ENCODE assay signal across 18 cellular contexts in the genomic region with DNA sequence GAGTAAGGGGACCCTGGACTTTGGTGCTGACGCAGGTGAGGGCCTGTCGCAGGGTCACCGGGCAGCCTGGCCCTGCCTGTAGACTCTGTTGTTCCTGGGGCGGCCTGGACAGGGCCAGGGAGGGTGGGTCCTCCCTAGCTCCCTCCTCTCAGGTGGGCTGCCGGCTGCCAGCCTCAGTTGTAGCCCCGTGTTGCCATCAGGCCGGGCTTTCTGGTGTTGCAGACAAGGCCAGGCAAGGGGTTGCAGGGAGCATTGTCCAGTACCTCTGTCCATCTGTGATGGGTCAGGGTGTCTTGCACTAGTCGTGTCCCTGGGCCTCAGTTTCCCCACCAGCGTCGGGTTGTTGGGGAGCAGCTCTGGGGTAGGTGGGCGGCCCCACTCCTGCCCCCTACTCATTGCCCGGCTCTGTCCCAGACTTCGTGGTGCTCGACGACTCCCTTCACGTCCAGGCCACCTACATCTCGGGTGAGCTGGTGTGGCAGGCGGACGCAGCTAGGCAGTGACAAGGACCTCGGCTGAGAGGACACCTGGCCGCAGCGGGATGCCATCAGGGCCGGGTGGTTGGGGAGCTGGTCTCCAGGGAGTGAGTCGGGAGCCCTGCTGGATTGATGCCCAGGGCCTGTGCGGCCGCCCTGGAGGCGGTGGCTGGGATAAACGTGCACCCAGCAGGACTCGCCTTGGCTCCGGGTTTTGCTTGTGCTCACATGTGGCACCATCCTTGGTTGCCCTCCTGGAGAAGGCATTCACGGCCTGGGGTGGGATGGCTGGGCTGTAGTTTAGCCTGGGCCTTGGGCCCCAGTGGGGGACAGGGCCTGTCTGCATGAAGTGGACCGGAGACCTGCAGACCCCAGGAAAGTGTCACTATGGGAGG. TPM values are rescaled to one million over a fixed set of nuclear protein-coding genes. Genes with fewer than 3 reads are reported as not detected.
DNase-seq lines count a peak whose midpoint lies in the region; ATAC-seq, FAIRE-seq and TF ChIP-seq lines count a peak whose summit lies in the region.
"Had no signal": no experiment of that assay in that cellular context is flagged by ENCODE, and none has a peak within 500 bp of the region (broad histone marks: within the 10 kb centered on the region; RNA-seq: fewer than 3 reads in every experiment).

No MANE protein-coding gene starts in this region.

- H3K27ac ChIP-seq in keratinocyte (ENCODE audit: control insufficient read depth, insufficient read depth, low read length): no peak overlapping the region
- H3K27ac ChIP-seq: SJSA1 had no signal

- no peak for FAIRE-seq in keratinocyte (lab: Jason Lieb, UNC)
- FAIRE-seq in urothelium cell line (lab: Jason Lieb, UNC): no peak
- FAIRE-seq: frontal cortex, islet of Langerhans had no signal

- peaks cover under 1% of the 10 kb centered on the region for H4K20me1 ChIP-seq in keratinocyte (ENCODE audit: control insufficient read depth, extremely low read depth, insufficient read depth, low read length)

- dilution Hi-C loops in keratinocyte (cut with MboI; ENCODE audit: extremely low pct_ligation_motif_present, low sequenced_read_pairs): no loop called here

- no peaks in the 10 kb centered on the region for H3K27me3 ChIP-seq in keratinocyte (ENCODE audit: control insufficient read depth, extremely low read depth, insufficient read depth, low read length)
- H3K27me3 ChIP-seq: SJSA1 had no signal

- intact Hi-C loops in activated CD4-positive, alpha-beta T cell treated with anti-CD3 and anti-CD28 coated beads, Interleukin-2, amount 10 ng/mL, durations not matched to agents 24 days and 14 days (cut with micrococcal nuclease): no loop called here
- intact Hi-C loops in activated CD4-positive, alpha-beta T cell treated with anti-CD3 and anti-CD28 coated beads for 36 hours (cut with DNase I, micrococcal nuclease): no loop called here

- CTCF ChIA-PET in activated CD4-positive, alpha-beta T cell treated with anti-CD3 and anti-CD28 coated beads for 36 hours (lab: Charles Lee): interaction anchor here (0.6 kb wide), 2 partner anchors 9 kb away, joined by 3 read pairs; a partner anchor contains a TSS

- no peaks in the 10 kb centered on the region for H3K9me1 ChIP-seq in keratinocyte (ENCODE audit: control insufficient read depth, extremely low read depth, insufficient read depth, low read length)

- H3K4me3 ChIP-seq in keratinocyte (ENCODE audit: control insufficient read depth in 2 of 3, extremely low read depth in 1 of 3, insufficient read depth in 2 of 3, low read depth in 1 of 3, low read length in 3 of 3): no peak overlapping the region
- H3K4me3 ChIP-seq: SJSA1 had no signal

- H3K27ac Mint-ChIP-seq in activated CD4-positive, alpha-beta T cell treated with anti-CD3 and anti-CD28 coated beads, Interleukin-2, amount 10 ng/mL, durations not matched to agents 24 days and 14 days: no peak overlapping the region
- no peak overlapping the region for H3K27ac Mint-ChIP-seq in activated CD4-positive, alpha-beta T cell treated with anti-CD3 and anti-CD28 coated beads for 36 hours
- H3K27ac Mint-ChIP-seq in T-helper 17 cell: peak overlapping the region; percentile 96
- H3K27ac Mint-ChIP-seq in stimulated activated memory B cell treated with anti-CD40 and anti-IgM and Interleukin-4, amounts not matched to agents 10 μg/mL and 1 μg/mL and 100 μg/mL, for 72 hours: peak overlapping the region; percentile 93
- H3K27ac Mint-ChIP-seq: activated T-cell treated with anti-CD3 and anti-CD28 coated beads, Interleukin-2, amount 50 U/mL, for 72 hours had no signal

- TF ChIP-seq CTCF in keratinocyte (optimal IDR thresholded peaks at IDR 0.05 in 1 of 3, IDR thresholded peaks at IDR 0.05 in 1 of 3, conservative IDR thresholded peaks at IDR 0.05 in 1 of 3; ENCODE audit: extremely low read depth in 1 of 3, insufficient read depth in 2 of 3, low read length in 3 of 3): peak in 2 of 3 experiments; percentile 15 to 20

- peaks cover 14% of the 10 kb centered on the region for H3K4me1 ChIP-seq in keratinocyte (ENCODE audit: control insufficient read depth, extremely low read depth, insufficient read depth, low read length)

- H3K79me2 ChIP-seq in keratinocyte (ENCODE audit: control insufficient read depth, insufficient read depth, low read length): no peaks in the 10 kb centered on the region

- H3K36me3 Mint-ChIP-seq in activated CD4-positive, alpha-beta T cell treated with anti-CD3 and anti-CD28 coated beads, Interleukin-2, amount 10 ng/mL, durations not matched to agents 24 days and 14 days (ENCODE audit: low read depth): peaks cover 12% of the 10 kb centered on the region
- H3K36me3 Mint-ChIP-seq in activated CD4-positive, alpha-beta T cell treated with anti-CD3 and anti-CD28 coated beads for 36 hours (ENCODE audit: low read depth): peaks cover 7% of the 10 kb centered on the region
- H3K36me3 Mint-ChIP-seq in T-helper 17 cell (ENCODE audit: low read depth): peaks cover 5% of the 10 kb centered on the region
- peaks cover 35% of the 10 kb centered on the region for H3K36me3 Mint-ChIP-seq in stimulated activated memory B cell treated with anti-CD40 and anti-IgM and Interleukin-4, amounts not matched to agents 10 μg/mL and 1 μg/mL and 100 μg/mL, for 72 hours

- peaks cover 16 to 34% of the 10 kb centered on the region in 2 experiments for H3K36me3 ChIP-seq in keratinocyte (ENCODE audit: control insufficient read depth in 2 of 2, extremely low read depth in 1 of 2, insufficient read depth in 2 of 2, low read length in 2 of 2)

- H3K9me3 Mint-ChIP-seq in activated CD4-positive, alpha-beta T cell treated with anti-CD3 and anti-CD28 coated beads, Interleukin-2, amount 10 ng/mL, durations not matched to agents 24 days and 14 days: no peaks in the 10 kb centered on the region
- H3K9me3 Mint-ChIP-seq in activated CD4-positive, alpha-beta T cell treated with anti-CD3 and anti-CD28 coated beads for 36 hours (ENCODE audit: low read depth): no peaks in the 10 kb centered on the region
- H3K9me3 Mint-ChIP-seq in stimulated activated memory B cell treated with anti-CD40 and anti-IgM and Interleukin-4, amounts not matched to agents 10 μg/mL and 1 μg/mL and 100 μg/mL, for 72 hours: no peaks in the 10 kb centered on the region
- H3K9me3 Mint-ChIP-seq: activated T-cell treated with anti-CD3 and anti-CD28 coated beads, Interleukin-2, amount 50 U/mL, for 72 hours; naive thymus-derived CD8-positive, alpha-beta T cell had no signal

- no peaks in the 10 kb centered on the region for H3K9me3 ChIP-seq in T-helper 17 cell (ENCODE audit: control insufficient read depth, low read length, poor library complexity, severe bottlenecking)
- H3K9me3 ChIP-seq in keratinocyte (ENCODE audit: control insufficient read depth, low read depth, low read length): no peaks in the 10 kb centered on the region
- H3K9me3 ChIP-seq: SJSA1 had no signal

- no peak overlapping the region for H2AFZ ChIP-seq in keratinocyte (ENCODE audit: control insufficient read depth, low read length)

- H3K4me2 ChIP-seq in keratinocyte (ENCODE audit: control insufficient read depth, extremely low read depth, insufficient read depth, low read depth, low read length): no peak overlapping the region

- H3K4me1 Mint-ChIP-seq in activated CD4-positive, alpha-beta T cell treated with anti-CD3 and anti-CD28 coated beads, Interleukin-2, amount 10 ng/mL, durations not matched to agents 24 days and 14 days: peaks cover 18% of the 10 kb centered on the region
- peaks cover 15% of the 10 kb centered on the region for H3K4me1 Mint-ChIP-seq in activated CD4-positive, alpha-beta T cell treated with anti-CD3 and anti-CD28 coated beads for 36 hours
- peaks cover 21% of the 10 kb centered on the region for H3K4me1 Mint-ChIP-seq in T-helper 17 cell
- H3K4me1 Mint-ChIP-seq in stimulated activated memory B cell treated with anti-CD40 and anti-IgM and Interleukin-4, amounts not matched to agents 10 μg/mL and 1 μg/mL and 100 μg/mL, for 72 hours: peaks cover 39% of the 10 kb centered on the region

- ATAC-seq in activated CD4-positive, alpha-beta T cell treated with anti-CD3 and anti-CD28 coated beads for 36 hours: no peak
- no peak for ATAC-seq in T-helper 17 cell
- no peak for ATAC-seq in stimulated activated memory B cell treated with anti-CD40 and anti-IgM and Interleukin-4, amounts not matched to agents 10 μg/mL and 1 μg/mL and 100 μg/mL, for 72 hours
- ATAC-seq in HG02759 (IDR thresholded peaks at IDR 0.05; ENCODE audit: unreplicated experiment): no peak
- ATAC-seq: activated CD4-positive, CD25-positive, alpha-beta regulatory T cell treated with anti-CD3 and anti-CD28 coated beads, Interleukin-2, amount 50 U/mL, for 24 hours; activated T-cell treated with anti-CD3 and anti-CD28 coated beads, Interleukin-2, amount 50 U/mL, for 72 hours; naive thymus-derived CD8-positive, alpha-beta T cell had no signal

- no peak overlapping the region for H3K4me3 Mint-ChIP-seq in activated CD4-positive, alpha-beta T cell treated with anti-CD3 and anti-CD28 coated beads, Interleukin-2, amount 10 ng/mL, durations not matched to agents 24 days and 14 days
- no peak overlapping the region for H3K4me3 Mint-ChIP-seq in activated CD4-positive, alpha-beta T cell treated with anti-CD3 and anti-CD28 coated beads for 36 hours
- peak overlapping the region; percentile 39 for H3K4me3 Mint-ChIP-seq in T-helper 17 cell
- no peak overlapping the region for H3K4me3 Mint-ChIP-seq in stimulated activated memory B cell treated with anti-CD40 and anti-IgM and Interleukin-4, amounts not matched to agents 10 μg/mL and 1 μg/mL and 100 μg/mL, for 72 hours

- POLR2A ChIA-PET in activated CD4-positive, alpha-beta T cell treated with anti-CD3 and anti-CD28 coated beads for 36 hours (lab: Charles Lee): interaction anchor here (1.8 kb wide), 1 partner anchor 9 kb away, joined by 5 read pairs; a partner anchor contains a TSS

- DNase-seq in activated CD4-positive, alpha-beta T cell treated with anti-CD3 and anti-CD28 coated beads, Interleukin-2, amount 10 ng/mL, durations not matched to agents 24 days and 14 days: peak; percentile 58
- no peak for DNase-seq in activated CD4-positive, alpha-beta T cell treated with anti-CD3 and anti-CD28 coated beads for 36 hours
- DNase-seq in T-helper 17 cell (no peak), keratinocyte (ENCODE audit: low read depth, low spot score) (no peak), urothelium cell line (ENCODE audit: low spot score) (no peak), NCI-H226 (no peak)
- DNase-seq: activated T-cell treated with anti-CD3 and anti-CD28 coated beads, Interleukin-2, amount 50 U/mL, for 72 hours; anterior cingulate cortex; HCEC 1CT; naive thymus-derived CD8-positive, alpha-beta T cell; NCI-H1417 treated with DMSO at 0.1 percent for 48 hours; trophoblast cell had no signal

- no peaks in the 10 kb centered on the region for H3K27me3 Mint-ChIP-seq in activated CD4-positive, alpha-beta T cell treated with anti-CD3 and anti-CD28 coated beads, Interleukin-2, amount 10 ng/mL, durations not matched to agents 24 days and 14 days
- H3K27me3 Mint-ChIP-seq in activated CD4-positive, alpha-beta T cell treated with anti-CD3 and anti-CD28 coated beads for 36 hours: no peaks in the 10 kb centered on the region
- no peaks in the 10 kb centered on the region for H3K27me3 Mint-ChIP-seq in T-helper 17 cell
- no peaks in the 10 kb centered on the region for H3K27me3 Mint-ChIP-seq in stimulated activated memory B cell treated with anti-CD40 and anti-IgM and Interleukin-4, amounts not matched to agents 10 μg/mL and 1 μg/mL and 100 μg/mL, for 72 hours

- H3K9ac ChIP-seq in keratinocyte (ENCODE audit: control insufficient read depth, extremely low read depth, insufficient read depth, low read length): no peak overlapping the region

RNA-seq across cellular contexts. Expression of a gene that starts 1.9 kb away (rescaled TPM):
- 0.24 TPM in 1 of 2 replicates, not detected in the other for total RNA-seq in activated CD4-positive, alpha-beta T cell treated with anti-CD3 and anti-CD28 coated beads, Interleukin-2, amount 10 ng/mL, durations not matched to agents 24 days and 14 days
- not detected for total RNA-seq in activated CD4-positive, alpha-beta T cell treated with anti-CD3 and anti-CD28 coated beads for 36 hours
- total RNA-seq in T-helper 17 cell: under 1 TPM; 0.23 to 0.75 TPM
- not detected in 3 replicates for polyA plus RNA-seq in keratinocyte
- polyA plus RNA-seq in keratinocyte (2011; ENCODE audit: low read depth): not detected
- polyA plus RNA-seq in keratinocyte (2011; cell fraction: cytosol; rRNA removed): not detected in 2 replicates
- not detected in 2 replicates for polyA plus RNA-seq in keratinocyte (2011; cell fraction: nucleus; rRNA removed)
- 1.5 and 2.8 TPM in 2 replicates for polyA plus RNA-seq in keratinocyte (2012; ENCODE audit: low replicate concordance)
- 0.33 TPM in 1 of 3 replicates, not detected in the others for polyA minus RNA-seq in keratinocyte
- polyA minus RNA-seq in keratinocyte (2011; cell fraction: cytosol; rRNA and poly(A)+ RNA removed): not detected
- polyA minus RNA-seq in keratinocyte (2011; cell fraction: nucleus; rRNA and poly(A)+ RNA removed): not detected in 2 replicates
- total RNA-seq: SJSA1 had no signal

RNA-seq across cellular contexts. Expression of a gene that starts 8.5 kb away (rescaled TPM):
- 50.7 and 51.9 TPM in 2 replicates for total RNA-seq in activated CD4-positive, alpha-beta T cell treated with anti-CD3 and anti-CD28 coated beads, Interleukin-2, amount 10 ng/mL, durations not matched to agents 24 days and 14 days
- total RNA-seq in activated CD4-positive, alpha-beta T cell treated with anti-CD3 and anti-CD28 coated beads for 36 hours: 10 to 100 TPM; 30.4 to 34.5 TPM
- total RNA-seq in T-helper 17 cell: 10 to 100 TPM; 65.5 to 69.7 TPM
- 23.4 to 27.2 TPM (median 23.6 TPM) in 3 replicates for polyA plus RNA-seq in keratinocyte
- polyA plus RNA-seq in keratinocyte (2011; ENCODE audit: low read depth): 10.4 TPM
- polyA plus RNA-seq in keratinocyte (2011; cell fraction: cytosol; rRNA removed): 16.0 and 32.3 TPM in 2 replicates
- 42.7 and 47.8 TPM in 2 replicates for polyA plus RNA-seq in keratinocyte (2011; cell fraction: nucleus; rRNA removed)
- polyA plus RNA-seq in keratinocyte (2012; ENCODE audit: low replicate concordance): 13.2 and 14.3 TPM in 2 replicates
- polyA minus RNA-seq in keratinocyte: 21.9 to 44.1 TPM (median 37.6 TPM) in 3 replicates
- polyA minus RNA-seq in keratinocyte (2011; cell fraction: cytosol; rRNA and poly(A)+ RNA removed): 18.0 TPM
- polyA minus RNA-seq in keratinocyte (2011; cell fraction: nucleus; rRNA and poly(A)+ RNA removed): 25.7 and 39.8 TPM in 2 replicates

RNA-seq across cellular contexts. Expression of a gene that starts 9.1 kb away (rescaled TPM):
- 34.1 and 37.5 TPM in 2 replicates for total RNA-seq in activated CD4-positive, alpha-beta T cell treated with anti-CD3 and anti-CD28 coated beads, Interleukin-2, amount 10 ng/mL, durations not matched to agents 24 days and 14 days
- total RNA-seq in activated CD4-positive, alpha-beta T cell treated with anti-CD3 and anti-CD28 coated beads for 36 hours: 10 to 100 TPM; 20.9 to 31.6 TPM
- total RNA-seq in T-helper 17 cell: 100 to 1,000 TPM; 189 to 206 TPM
- polyA plus RNA-seq in keratinocyte: 8.9 to 26.3 TPM (median 12.0 TPM) in 3 replicates
- polyA plus RNA-seq in keratinocyte (2011; ENCODE audit: low read depth): 5.7 TPM
- 4.4 and 8.3 TPM in 2 replicates for polyA plus RNA-seq in keratinocyte (2011; cell fraction: cytosol; rRNA removed)
- polyA plus RNA-seq in keratinocyte (2011; cell fraction: nucleus; rRNA removed): 56.9 and 74.4 TPM in 2 replicates
- polyA plus RNA-seq in keratinocyte (2012; ENCODE audit: low replicate concordance): 9.4 and 10.2 TPM in 2 replicates
- polyA minus RNA-seq in keratinocyte: 11.3 to 14.6 TPM (median 12.1 TPM) in 3 replicates
- 26.7 TPM for polyA minus RNA-seq in keratinocyte (2011; cell fraction: cytosol; rRNA and poly(A)+ RNA removed)
- polyA minus RNA-seq in keratinocyte (2011; cell fraction: nucleus; rRNA and poly(A)+ RNA removed): 23.6 and 25.0 TPM in 2 replicates

RNA-seq across cellular contexts. Expression of a gene that starts 15.5 kb away (rescaled TPM):
- total RNA-seq in activated CD4-positive, alpha-beta T cell treated with anti-CD3 and anti-CD28 coated beads, Interleukin-2, amount 10 ng/mL, durations not matched to agents 24 days and 14 days: 105 and 122 TPM in 2 replicates
- 100 to 1,000 TPM in 1 of 2 experiments, 10 to 100 TPM in 1; 91.7 to 130 TPM for total RNA-seq in activated CD4-positive, alpha-beta T cell treated with anti-CD3 and anti-CD28 coated beads for 36 hours
- 100 to 1,000 TPM; 188 to 189 TPM for total RNA-seq in T-helper 17 cell
- 10.6 to 109 TPM (median 11.4 TPM) in 3 replicates for polyA plus RNA-seq in keratinocyte
- 169 TPM for polyA plus RNA-seq in keratinocyte (2011; ENCODE audit: low read depth)
- 40.0 and 100 TPM in 2 replicates for polyA plus RNA-seq in keratinocyte (2011; cell fraction: cytosol; rRNA removed)
- polyA plus RNA-seq in keratinocyte (2011; cell fraction: nucleus; rRNA removed): 79.4 and 81.9 TPM in 2 replicates
- 218 and 435 TPM in 2 replicates for polyA plus RNA-seq in keratinocyte (2012; ENCODE audit: low replicate concordance)
- 17.6 to 114 TPM (median 20.6 TPM) in 3 replicates for polyA minus RNA-seq in keratinocyte
- 241 TPM for polyA minus RNA-seq in keratinocyte (2011; cell fraction: cytosol; rRNA and poly(A)+ RNA removed)
- 36.1 and 43.0 TPM in 2 replicates for polyA minus RNA-seq in keratinocyte (2011; cell fraction: nucleus; rRNA and poly(A)+ RNA removed)

RNA-seq across cellular contexts. Expression of a gene that starts 54.4 kb away (rescaled TPM):
- 16.6 and 20.9 TPM in 2 replicates for total RNA-seq in activated CD4-positive, alpha-beta T cell treated with anti-CD3 and anti-CD28 coated beads, Interleukin-2, amount 10 ng/mL, durations not matched to agents 24 days and 14 days
- 10 to 100 TPM; 10.4 to 12.7 TPM for total RNA-seq in activated CD4-positive, alpha-beta T cell treated with anti-CD3 and anti-CD28 coated beads for 36 hours
- 1 to 10 TPM; 4.4 to 8.4 TPM for total RNA-seq in T-helper 17 cell
- polyA plus RNA-seq in keratinocyte: 2.4 to 3.6 TPM (median 3.0 TPM) in 3 replicates
- polyA plus RNA-seq in keratinocyte (2011; ENCODE audit: low read depth): 0.49 TPM
- 2.9 and 3.1 TPM in 2 replicates for polyA plus RNA-seq in keratinocyte (2011; cell fraction: cytosol; rRNA removed)
- 8.8 and 10.1 TPM in 2 replicates for polyA plus RNA-seq in keratinocyte (2011; cell fraction: nucleus; rRNA removed)
- polyA plus RNA-seq in keratinocyte (2012; ENCODE audit: low replicate concordance): 1.6 and 4.4 TPM in 2 replicates
- polyA minus RNA-seq in keratinocyte: 6.2 to 9.5 TPM (median 7.9 TPM) in 3 replicates
- 9.8 TPM for polyA minus RNA-seq in keratinocyte (2011; cell fraction: cytosol; rRNA and poly(A)+ RNA removed)
- polyA minus RNA-seq in keratinocyte (2011; cell fraction: nucleus; rRNA and poly(A)+ RNA removed): 10.2 and 11.2 TPM in 2 replicates

Comparison
In these comparisons a context has a peak if more than half of its experiments do, and no peak if none do; other contexts are left out.
1. H3K27ac Mint-ChIP-seq: peak in T-helper 17 cell (single experiment) and stimulated activated memory B cell treated with anti-CD40 and anti-IgM and Interleukin-4, amounts not matched to agents 10 μg/mL and 1 μg/mL and 100 μg/mL, for 72 hours (single experiment); none in activated CD4-positive, alpha-beta T cell treated with anti-CD3 and anti-CD28 coated beads, Interleukin-2, amount 10 ng/mL, durations not matched to agents 24 days and 14 days (single experiment) and activated CD4-positive, alpha-beta T cell treated with anti-CD3 and anti-CD28 coated beads for 36 hours (single experiment).